ENCODE assay signal across 9 cellular contexts in genomic region chr12:57604454-57605307, GRCh38. TPM values are rescaled to one million over a fixed set of nuclear protein-coding genes. Genes with fewer than 3 reads are reported as not detected.
A peak's percentile ranks its signal among the peaks of the same experiment; 100 is the strongest.
DNase-seq lines count a peak whose midpoint lies in the region; ATAC-seq, FAIRE-seq and TF ChIP-seq lines count a peak whose summit lies in the region.
"Had no signal": no experiment of that assay in that cellular context is flagged by ENCODE, and none has a peak within 500 bp of the region (broad histone marks: within the 10 kb centered on the region; RNA-seq: fewer than 3 reads in every experiment).

DTX3 (plus strand) TSS chr12:57604824; CDS start chr12:57606518, 1,694 bp downstream.

- ATAC-seq in HG02763 (IDR thresholded peaks at IDR 0.05; ENCODE audit: unreplicated experiment): peak; percentile 66

- H3K9me3 ChIP-seq in SJCRH30 (replicated peaks): no peaks in the 10 kb centered on the region
- H3K9me3 ChIP-seq in kidney (ENCODE audit: control insufficient read depth in 1 of 2, low read length in 2 of 2): no peaks in the 10 kb centered on the region
- H3K9me3 ChIP-seq in small intestine (ENCODE audit: control insufficient read depth, low read depth): no peaks in the 10 kb centered on the region

- intact Hi-C loops in kidney (cut with DNase I): no loop called here

- H3K36me3 ChIP-seq in SJCRH30 (peaks cover 22% of the 10 kb centered on the region), kidney (ENCODE audit: control insufficient read depth in 1 of 2, insufficient read depth in 2 of 2, low read length in 2 of 2) (peaks cover 4 to 19% of the 10 kb centered on the region in 2 donors), small intestine (ENCODE audit: control insufficient read depth in 2 of 2, insufficient read depth in 2 of 2, low read length in 2 of 2) (peaks cover 6 to 7% of the 10 kb centered on the region in 2 donors)

- DNase-seq in Daoy (ENCODE audit: low read depth) (peak; percentile 53), SJCRH30 (peak; percentile 85 to 94), kidney (no peak), small intestine (peak; percentile 8), HT-29 (ENCODE audit: low spot score) (no peak), SIG-M5 treated with dmso at 0.1 percent for 504 hours (lab: John Stamatoyannopoulos, UW; ENCODE audit: unreplicated experiment) (no peak)
- DNase-seq in central memory CD4-positive, alpha-beta T cell: peak; percentile 34

- no peaks in the 10 kb centered on the region for H3K27me3 ChIP-seq in SJCRH30
- no peaks in the 10 kb centered on the region for H3K27me3 ChIP-seq in small intestine (ENCODE audit: control insufficient read depth in 2 of 2, insufficient read depth in 2 of 2, low read length in 2 of 2)

- 1 to 5% (median 1%) methylated on average over 39 to 52 of the region's 52 CpGs for WGBS in small intestine, 3 donors

- H3K4me1 ChIP-seq in SJCRH30 (peaks cover 25% of the 10 kb centered on the region), kidney (ENCODE audit: control insufficient read depth in 1 of 2, insufficient read depth in 1 of 2, low read depth in 1 of 2, low read length in 2 of 2) (peaks cover 0 to 6% of the 10 kb centered on the region in 2 donors), small intestine (ENCODE audit: control insufficient read depth in 2 of 2, insufficient read depth in 1 of 2, low read depth in 1 of 2, low read length in 1 of 2) (no peaks in the 10 kb centered on the region)

- peak within 1 kb of the TSS; percentile 72 to 88 for H3K9ac ChIP-seq in kidney (ENCODE audit: low read length in 2 of 2)

- no peak for TF ChIP-seq CTCF in kidney (IDR thresholded peaks at IDR 0.05; ENCODE audit: borderline replicate concordance, extremely low read depth, insufficient read depth)

- H3K27ac ChIP-seq in SJCRH30 (peak within 1 kb of the TSS; percentile 79), kidney (ENCODE audit: low read depth in 2 of 2, low read length in 2 of 2) (peak within 1 kb of the TSS; percentile 69 to 85), small intestine (ENCODE audit: low read depth in 1 of 2, low read length in 1 of 2) (peak within 1 kb of the TSS; percentile 27 to 90)

- FAIRE-seq in kidney (lab: Jason Lieb, UNC) (no peak), small intestine (lab: Jason Lieb, UNC) (no peak)
- FAIRE-seq: TTC549 had no signal

- H3K4me3 ChIP-seq in SJCRH30 (peak within 1 kb of the TSS; percentile 61), kidney (ENCODE audit: low read length in 2 of 2) (peak within 1 kb of the TSS; percentile 75 to 82), small intestine (ENCODE audit: low read depth in 1 of 2, low read length in 2 of 2) (peak within 1 kb of the TSS; percentile 62 to 63)

RNA-seq across cellular contexts. Expression of gene DTX3, which starts in this region (rescaled TPM):
- 12.3 and 12.7 TPM in 2 replicates for total RNA-seq in Daoy (2014; rRNA removed; shearing (Covaris generic))
- 157 and 192 TPM in 2 replicates for total RNA-seq in SJCRH30 (2014; rRNA removed; shearing (Covaris generic))
- total RNA-seq in kidney: 34.5 TPM
- polyA plus RNA-seq in kidney (ENCODE audit: insufficient read depth, low read depth, low replicate concordance): 41.2 TPM
- 1 to 10 TPM in 2 of 3 donors, not detected in 1; 5.4 to 9.9 TPM for polyA plus RNA-seq in small intestine
- total RNA-seq in HT-29 (2014; rRNA removed; shearing (Covaris generic)): not detected in 2 replicates

Comparison
In these comparisons a context has a peak if more than half of its experiments do, and no peak if none do; other contexts are left out.
1. RNA of gene DTX3 (total RNA-seq): 157 to 192 TPM in SJCRH30, 34.5 TPM in kidney (single experiment) and 12.3 to 12.7 TPM in Daoy; not detected in HT-29; every median in the first group is over 10 times any median in the second.
2. DNase-seq: peak in Daoy (single experiment), SJCRH30 (2 of 2), central memory CD4-positive, alpha-beta T cell (single experiment) and small intestine (single experiment); none in kidney (single experiment), HT-29 (single experiment) and SIG-M5 treated with dmso at 0.1 percent for 504 hours (single experiment).
3. Peak in every context shown above with its lines, with median percentiles within 50 percentile points of each other: H3K27ac ChIP-seq and H3K4me3 ChIP-seq.